In the genomic region with DNA sequence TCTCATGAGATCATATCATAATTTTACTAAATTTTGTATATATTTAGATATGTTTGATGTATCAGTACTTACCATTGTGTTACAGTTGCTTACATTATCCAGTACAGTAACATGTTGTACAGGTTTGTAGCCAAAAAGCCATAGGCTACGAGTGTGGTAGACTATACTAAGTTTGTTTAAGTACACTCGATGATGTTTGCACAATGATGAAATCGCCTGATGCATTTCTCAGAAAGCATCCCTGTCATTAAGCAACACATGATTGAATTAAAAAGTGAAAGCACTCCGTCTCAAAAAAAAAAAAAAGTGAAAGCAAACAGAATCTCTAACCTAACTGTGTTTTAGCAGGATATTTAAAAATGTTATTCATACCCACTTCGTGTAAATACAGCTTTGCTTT, we compare ENCODE assay signal across 16 cellular contexts.
"Had no signal": no experiment of that assay in that cellular context is flagged by ENCODE, and none has a peak within 500 bp of the region (broad histone marks: within the 10 kb centered on the region; RNA-seq: fewer than 3 reads in every experiment).

No MANE protein-coding gene starts in this region.

- H3K9me3 Mint-ChIP-seq: activated CD4-positive, alpha-beta memory T cell treated with anti-CD3 and anti-CD28 coated beads for 36 hours; activated T-cell treated with anti-CD3 and anti-CD28 coated beads, Interleukin-2, amount 50 U/mL, for 4 hours; dendritic cell treated with granulocyte-macrophage colony-stimulating factor and Interleukin-4, amounts not matched to agents 40 ng/mL and 50 ng/mL, for 4 days; effector memory CD8-positive, alpha-beta T cell; stimulated activated naive CD8-positive, alpha-beta T cell treated with anti-CD3 and anti-CD28 coated beads, Interleukin-15, amount 100 ng/mL, for 72 hours had no signal

- ATAC-seq: activated naive CD4-positive, alpha-beta T cell treated with anti-CD3 and anti-CD28 coated beads, Interleukin-2, amount 50 U/mL, for 72 hours; activated T-cell treated with anti-CD3 and anti-CD28 coated beads, Interleukin-2, amount 50 U/mL, for 4 hours; effector memory CD8-positive, alpha-beta T cell; stimulated activated naive CD8-positive, alpha-beta T cell treated with anti-CD3 and anti-CD28 coated beads, Interleukin-15, amount 100 ng/mL, for 72 hours had no signal

- H3K9me3 ChIP-seq: pancreas had no signal

- H3K36me3 Mint-ChIP-seq: activated CD4-positive, alpha-beta memory T cell treated with anti-CD3 and anti-CD28 coated beads for 36 hours; activated naive CD4-positive, alpha-beta T cell treated with anti-CD3 and anti-CD28 coated beads, Interleukin-2, amount 50 U/mL, for 72 hours; brain; naive B cell had no signal

- H3K27ac Mint-ChIP-seq: activated CD4-positive, alpha-beta memory T cell treated with anti-CD3 and anti-CD28 coated beads for 36 hours; activated naive CD4-positive, alpha-beta T cell treated with anti-CD3 and anti-CD28 coated beads, Interleukin-2, amount 50 U/mL, for 72 hours; brain; dendritic cell treated with granulocyte-macrophage colony-stimulating factor and Interleukin-4, amounts not matched to agents 40 ng/mL and 50 ng/mL, for 4 days; effector memory CD8-positive, alpha-beta T cell; naive B cell; stimulated activated naive CD8-positive, alpha-beta T cell treated with anti-CD3 and anti-CD28 coated beads, Interleukin-15, amount 100 ng/mL, for 72 hours had no signal

- DNase-seq: activated CD4-positive, alpha-beta memory T cell treated with anti-CD3 and anti-CD28 coated beads for 36 hours; activated CD4-positive, CD25-positive, alpha-beta regulatory T cell treated with anti-CD3 and anti-CD28 coated beads, Interleukin-2, amount 50 U/mL, for 72 hours; activated effector memory CD4-positive, alpha-beta T cell treated with anti-CD3 and anti-CD28 coated beads, Interleukin-2, amount 50 U/mL, for 16 hours; activated T-cell treated with anti-CD3 and anti-CD28 coated beads, Interleukin-2, amount 50 U/mL, for 4 hours; amniotic stem cell; cerebellar nuclear complex; effector memory CD8-positive, alpha-beta T cell; hippocampal formation; naive B cell; pancreas; stimulated activated CD4-positive, alpha-beta T cell treated with anti-CD3 and anti-CD28 coated beads, Interleukin-4, amount 100 ng/mL, for 1 hour; stimulated activated naive CD8-positive, alpha-beta T cell treated with anti-CD3 and anti-CD28 coated beads, Interleukin-15, amount 100 ng/mL, for 72 hours had no signal

- H3K4me3 ChIP-seq: lung, pancreas had no signal

- H3K4me1 ChIP-seq: pancreas had no signal

- H3K4me1 Mint-ChIP-seq: brain; naive B cell; stimulated activated naive CD8-positive, alpha-beta T cell treated with anti-CD3 and anti-CD28 coated beads, Interleukin-15, amount 100 ng/mL, for 72 hours had no signal

- H3K27ac ChIP-seq: pancreas had no signal

- H3K27me3 Mint-ChIP-seq: activated CD4-positive, alpha-beta memory T cell treated with anti-CD3 and anti-CD28 coated beads for 36 hours; dendritic cell treated with granulocyte-macrophage colony-stimulating factor and Interleukin-4, amounts not matched to agents 40 ng/mL and 50 ng/mL, for 4 days; effector memory CD8-positive, alpha-beta T cell; naive B cell; stimulated activated naive CD8-positive, alpha-beta T cell treated with anti-CD3 and anti-CD28 coated beads, Interleukin-15, amount 100 ng/mL, for 72 hours had no signal

- H3K4me3 Mint-ChIP-seq: activated CD4-positive, alpha-beta memory T cell treated with anti-CD3 and anti-CD28 coated beads for 36 hours; activated T-cell treated with anti-CD3 and anti-CD28 coated beads, Interleukin-2, amount 50 U/mL, for 4 hours; brain; dendritic cell treated with granulocyte-macrophage colony-stimulating factor and Interleukin-4, amounts not matched to agents 40 ng/mL and 50 ng/mL, for 4 days; effector memory CD8-positive, alpha-beta T cell; naive B cell; stimulated activated naive CD8-positive, alpha-beta T cell treated with anti-CD3 and anti-CD28 coated beads, Interleukin-15, amount 100 ng/mL, for 72 hours had no signal

- H3K36me3 ChIP-seq: pancreas had no signal
